Comparison of ENCODE assay signal across 16 cellular contexts in genomic region chr4:158833602-158834001, GRCh38.
"Had no signal": no experiment of that assay in that cellular context is flagged by ENCODE, and none has a peak within 500 bp of the region (broad histone marks: within the 10 kb centered on the region; RNA-seq: fewer than 3 reads in every experiment).

No MANE protein-coding gene starts in this region.

- DNase-seq: effector memory CD4-positive, alpha-beta T cell; gastrocnemius medialis; heart right ventricle; hypothalamus; mucosa of descending colon; natural killer cell; right cardiac atrium; stimulated activated CD4-positive, alpha-beta T cell treated with anti-CD3 and anti-CD28 coated beads, Interleukin-4, amount 100 ng/mL, for 1 hour; stimulated activated naive CD4-positive, alpha-beta T cell; stomach; substantia nigra; transverse colon had no signal

- H3K27me3 ChIP-seq: esophagus muscularis mucosa, gastrocnemius medialis, heart right ventricle, stomach, transverse colon had no signal

- H3K9me3 Mint-ChIP-seq: central memory CD8-positive, alpha-beta T cell; natural killer cell; neural crest cell had no signal

- H3K9me3 ChIP-seq: esophagus muscularis mucosa, gastrocnemius medialis, heart right ventricle, mucosa of descending colon, stomach, thoracic aorta, transverse colon had no signal

- H3K27ac Mint-ChIP-seq: natural killer cell had no signal

- H3K4me3 ChIP-seq: esophagus muscularis mucosa, gastrocnemius medialis, heart right ventricle, mucosa of descending colon, stomach, thoracic aorta, transverse colon had no signal

- H3K27ac ChIP-seq: esophagus muscularis mucosa, gastrocnemius medialis, stomach, thoracic aorta, transverse colon had no signal

- ATAC-seq: gastrocnemius medialis, heart right ventricle, mucosa of descending colon, natural killer cell, right cardiac atrium had no signal
